9 cellular contexts compared by ENCODE assay signal in genomic region chr1:15937706-15938168, GRCh38. TPM values are rescaled to one million over a fixed set of nuclear protein-coding genes. Genes with fewer than 3 reads are reported as not detected.
A peak's percentile ranks its signal among the peaks of the same experiment; 100 is the strongest.
DNase-seq lines count a peak whose midpoint lies in the region; ATAC-seq and TF ChIP-seq lines count a peak whose summit lies in the region.
"Had no signal": no experiment of that assay in that cellular context is flagged by ENCODE, and none has a peak within 500 bp of the region (broad histone marks: within the 10 kb centered on the region; RNA-seq: fewer than 3 reads in every experiment).

No MANE protein-coding gene starts in this region.

- no peaks in the 10 kb centered on the region for H3K9me3 Mint-ChIP-seq in MCF 10A (ENCODE audit: unreplicated experiment)
- no peaks in the 10 kb centered on the region for H3K9me3 Mint-ChIP-seq in activated B cell treated with CpG ODN at 0.5 μM for 24 hours

- H2AFZ ChIP-seq in mammary epithelial cell (ENCODE audit: low read depth, low read length): no peak overlapping the region

- ATAC-seq in activated B cell treated with CpG ODN at 0.5 μM for 24 hours (ENCODE audit: low read depth): no peak
- ATAC-seq in GM19467 (IDR thresholded peaks at IDR 0.05; ENCODE audit: unreplicated experiment): no peak

- H3K4me3 Mint-ChIP-seq in MCF 10A (ENCODE audit: unreplicated experiment) (no peak overlapping the region), activated B cell treated with CpG ODN at 0.5 μM for 24 hours (no peak overlapping the region)

- H4K20me1 ChIP-seq in mammary epithelial cell (ENCODE audit: insufficient read depth, low read length): no peaks in the 10 kb centered on the region

- no peak for TF ChIP-seq POLR2A in vagina (IDR thresholded peaks at IDR 0.05)

- no peaks in the 10 kb centered on the region for H3K27me3 Mint-ChIP-seq in MCF 10A (ENCODE audit: insufficient read depth, unreplicated experiment)
- no peaks in the 10 kb centered on the region for H3K27me3 Mint-ChIP-seq in activated B cell treated with CpG ODN at 0.5 μM for 24 hours

- H3K36me3 Mint-ChIP-seq in MCF 10A (ENCODE audit: insufficient read depth, unreplicated experiment) (peaks cover 94% of the 10 kb centered on the region), activated B cell treated with CpG ODN at 0.5 μM for 24 hours (ENCODE audit: low read depth) (peaks cover 92% of the 10 kb centered on the region)

- H3K27ac Mint-ChIP-seq in MCF 10A (ENCODE audit: low read depth, unreplicated experiment): no peak overlapping the region
- peak overlapping the region; percentile 86 for H3K27ac Mint-ChIP-seq in activated B cell treated with CpG ODN at 0.5 μM for 24 hours

- in situ Hi-C loops in mammary epithelial cell (cut with MboI; ENCODE audit: low sequenced_read_pairs in 2 of 2): no loop called here

- CTCF ChIA-PET in MCF 10A (lab: Yijun Ruan, JAX): interaction anchor here (0.6 to 1.1 kb wide), 3 partner anchors 119 to 143 kb away, joined by 4 to 7 read pairs (median 5); no protein-coding TSS in a partner anchor
- CTCF ChIA-PET in mammary epithelial cell (lab: Charles Lee; ENCODE audit: low non-redundant PET): interaction anchor here (0.7 kb wide), 1 partner anchor 122 kb away, joined by 3 read pairs; no protein-coding TSS in a partner anchor
- CTCF ChIA-PET in activated B cell treated with CpG ODN at 0.5 μM for 24 hours (lab: Charles Lee): interaction anchor here (1.0 to 3.4 kb wide), 3 partner anchors 120 to 134 kb away, joined by 4 to 15 read pairs (median 5); no protein-coding TSS in a partner anchor

- H3K27ac ChIP-seq in mammary epithelial cell (ENCODE audit: insufficient read depth, low read depth, low read length) (no peak overlapping the region), vagina (peak overlapping the region; percentile 13), colonic mucosa (no peak overlapping the region)

- intact Hi-C loops in MCF 10A (cut with micrococcal nuclease): no loop called here
- intact Hi-C loops in mammary epithelial cell (cut with micrococcal nuclease): loop anchor here (5.0 kb wide), 1 partner anchor 120 kb away; no protein-coding TSS in a partner anchor
- intact Hi-C loops in activated B cell treated with CpG ODN at 0.5 μM for 24 hours (cut with micrococcal nuclease): loop anchor here (5.0 kb wide), 1 partner anchor 40 kb away; the partner anchor contains the start of gene ZBTB17
- intact Hi-C loops in vagina (cut with DNase I): no loop called here
- intact Hi-C loops in colonic mucosa (cut with DNase I): no loop called here

- H3K9ac ChIP-seq in mammary epithelial cell (ENCODE audit: insufficient read depth, low read length) (no peak overlapping the region), colonic mucosa (ENCODE audit: low read depth in 2 of 2, low read length in 2 of 2) (no peak overlapping the region)

- H3K4me1 Mint-ChIP-seq in MCF 10A (ENCODE audit: insufficient read depth, unreplicated experiment) (peaks cover 5% of the 10 kb centered on the region), activated B cell treated with CpG ODN at 0.5 μM for 24 hours (peaks cover 7% of the 10 kb centered on the region)

- peaks cover 5% of the 10 kb centered on the region for H3K79me2 ChIP-seq in mammary epithelial cell (ENCODE audit: insufficient read depth, low read length)

- H3K27me3 ChIP-seq in mammary epithelial cell (ENCODE audit: insufficient read depth, low read length) (no peaks in the 10 kb centered on the region), vagina (no peaks in the 10 kb centered on the region), colonic mucosa (no peaks in the 10 kb centered on the region)

- dilution Hi-C loops in mammary epithelial cell (cut with HindIII; ENCODE audit: low sequenced_read_pairs): no loop called here

- no peak overlapping the region for H3K4me3 ChIP-seq in mammary epithelial cell (replicated peaks in 1 of 3; ENCODE audit: insufficient read depth in 1 of 3, low read depth in 2 of 3, low read length in 3 of 3)
- H3K4me3 ChIP-seq in vagina: no peak overlapping the region
- no peak overlapping the region for H3K4me3 ChIP-seq in colonic mucosa

- POLR2A ChIA-PET in MCF 10A (lab: Yijun Ruan, JAX) (interaction anchor here (0.8 to 1.7 kb wide), 3 partner anchors 11 to 38 kb away, joined by 3 to 7 read pairs (median 6); partner anchors contain the start of gene ZBTB17), activated B cell treated with CpG ODN at 0.5 μM for 24 hours (lab: Charles Lee) (interaction anchor here (0.5 to 1.7 kb wide), 4 partner anchors 11 to 37 kb away, joined by 3 to 4 read pairs (median 3); no protein-coding TSS in a partner anchor)

- no peak overlapping the region for H3K4me2 ChIP-seq in mammary epithelial cell (ENCODE audit: insufficient read depth, low read depth, low read length)

- H3K36me3 ChIP-seq in mammary epithelial cell (ENCODE audit: insufficient read depth, low read length) (peaks cover 26% of the 10 kb centered on the region), vagina (peaks cover 0 to 76% of the 10 kb centered on the region in 2 donors), colonic mucosa (peaks cover 19% of the 10 kb centered on the region)

- 85% methylated on average over 13 of the region's 14 CpGs for WGBS in mammary epithelial cell (ENCODE audit: low coverage, missing lambda C conversion rate)

- no peak for TF ChIP-seq CTCF in MCF 10A (IDR thresholded peaks at IDR 0.05; ENCODE audit: unreplicated experiment)
- TF ChIP-seq CTCF in mammary epithelial cell (conservative IDR thresholded peaks at IDR 0.05 in 1 of 2, IDR thresholded peaks at IDR 0.05 in 1 of 2; ENCODE audit: extremely low read depth in 1 of 2, insufficient read depth in 1 of 2, low read depth in 1 of 2, low read length in 2 of 2): no peak
- no peak for TF ChIP-seq CTCF in activated B cell treated with CpG ODN at 0.5 μM for 24 hours (IDR thresholded peaks at IDR 0.05)
- no peak for TF ChIP-seq CTCF in vagina (IDR thresholded peaks at IDR 0.05)
- no peak for TF ChIP-seq CTCF in colonic mucosa (IDR thresholded peaks at IDR 0.05)

- no TSS peak for BruUV-seq in MCF 10A (replicated peaks; lab: Mats Ljungman, UMichigan)
- no TSS peak for BruUV-seq in mammary epithelial cell (replicated peaks; lab: Mats Ljungman, UMichigan)

- H3K9me3 ChIP-seq in mammary epithelial cell (replicated peaks; ENCODE audit: insufficient read depth, low read length) (no peaks in the 10 kb centered on the region), vagina (no peaks in the 10 kb centered on the region), colonic mucosa (no peaks in the 10 kb centered on the region)

- H3K4me1 ChIP-seq in mammary epithelial cell (ENCODE audit: insufficient read depth, low read length): no peaks in the 10 kb centered on the region
- H3K4me1 ChIP-seq in vagina: no peaks in the 10 kb centered on the region
- H3K4me1 ChIP-seq in colonic mucosa: peaks cover 10% of the 10 kb centered on the region

- DNase-seq in MCF 10A (ENCODE audit: unreplicated experiment) (peak; percentile 26), mammary epithelial cell (no peak), activated B cell treated with CpG ODN at 0.5 μM for 24 hours (no peak), islet precursor cell (peak; percentile 63), vagina (ENCODE audit: extremely low spot score in 2 of 2) (peak in 1 of 2 donors; percentile 81), NCI-H1930 (lab: John Stamatoyannopoulos, UW) (no peak), colonic mucosa (no peak)
- DNase-seq: NCI-H2107 had no signal

RNA-seq across cellular contexts. Expression of gene ZBTB17, which starts 38.2 kb away (rescaled TPM):
- 46.3 and 48.3 TPM in 2 replicates for total RNA-seq in MCF 10A (2022)
- total RNA-seq in mammary epithelial cell: 10 to 100 TPM; 26.2 to 36.6 TPM
- 25.2 TPM for polyA plus RNA-seq in mammary epithelial cell
- polyA minus RNA-seq in mammary epithelial cell: 13.7 TPM
- total RNA-seq in activated B cell treated with CpG ODN at 0.5 μM for 24 hours: 109 and 121 TPM in 2 replicates
- total RNA-seq in vagina: 38.5 TPM
- total RNA-seq in colonic mucosa: 10 to 100 TPM; 24.9 to 36.3 TPM

Comparison
In these comparisons a context has a peak if more than half of its experiments do, and no peak if none do; other contexts are left out.
1. DNase-seq: peak in MCF 10A (single experiment) and islet precursor cell (single experiment); none in mammary epithelial cell (single experiment), activated B cell treated with CpG ODN at 0.5 μM for 24 hours (single experiment), NCI-H1930 (0 of 2) and colonic mucosa (single experiment).
2. intact Hi-C loops: an anchor here in mammary epithelial cell (5.0 kb wide) and activated B cell treated with CpG ODN at 0.5 μM for 24 hours (5.0 kb wide); none called in MCF 10A, vagina and colonic mucosa.